8 cellular contexts compared by ENCODE assay signal in the genomic region with DNA sequence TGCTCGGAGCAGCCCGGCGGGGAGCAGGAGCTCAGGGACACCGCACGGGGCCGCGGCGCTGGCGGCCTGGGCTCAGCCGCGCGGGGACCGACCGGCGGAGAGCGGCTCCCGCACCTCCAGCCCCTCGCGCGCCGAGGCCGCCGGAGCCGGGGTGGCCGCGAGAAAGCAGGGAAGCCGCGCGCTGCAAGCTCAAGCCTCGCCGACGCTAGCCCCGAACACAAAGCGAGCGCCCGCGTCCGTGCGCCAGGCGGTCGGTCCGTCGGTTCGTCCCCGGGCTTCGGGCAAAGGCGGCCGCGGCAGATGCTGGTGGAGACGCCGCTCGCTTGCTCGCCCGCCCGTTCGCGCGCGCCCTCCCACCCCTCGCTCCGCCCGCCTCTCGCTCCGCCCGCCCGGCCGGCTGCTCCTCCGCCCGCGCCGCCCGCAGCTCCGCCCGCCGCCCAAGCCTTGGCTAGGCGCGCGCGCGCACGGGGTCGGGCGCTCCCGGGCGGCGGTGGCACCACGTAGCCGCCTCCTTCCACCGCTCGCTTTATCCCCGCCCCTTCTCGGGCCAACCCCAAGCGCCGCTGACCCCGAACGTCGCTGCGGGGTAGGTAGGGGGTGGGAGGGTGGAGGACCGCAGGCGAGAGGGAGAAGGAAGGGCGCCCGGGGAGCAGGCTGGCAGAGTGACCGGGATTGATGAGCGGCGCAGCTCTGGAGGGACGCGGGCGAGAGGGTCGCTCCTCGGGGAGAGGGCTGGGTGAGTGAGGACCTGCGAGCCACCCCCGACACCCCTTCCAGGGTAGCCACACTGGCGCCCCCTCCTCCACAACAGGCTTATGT. TPM values are rescaled to one million over a fixed set of nuclear protein-coding genes. Genes with fewer than 3 reads are reported as not detected.
DNase-seq lines count a peak whose midpoint lies in the region; ATAC-seq, FAIRE-seq and TF ChIP-seq lines count a peak whose summit lies in the region.

A gene (minus strand): TSS at position 325 of the 819 bp plus-strand sequence.

- peak within 1 kb of the TSS; percentile 91 for H3K4me3 ChIP-seq in GM23338
- peak within 1 kb of the TSS; percentile 49 to 68 (median 57) for H3K4me3 ChIP-seq in pancreas
- peak within 1 kb of the TSS; percentile 79 for H3K4me3 ChIP-seq in thymus (ENCODE audit: low read length)

- H3K27me3 ChIP-seq in GM23338 (ENCODE audit: insufficient read depth) (peaks cover 45% of the 10 kb centered on the region), pancreas (no peaks in the 10 kb centered on the region), thymus (ENCODE audit: control insufficient read depth, insufficient read depth) (no peaks in the 10 kb centered on the region)

- peak within 1 kb of the TSS; percentile 98 for H3K4me3 Mint-ChIP-seq in GM23338
- peak within 1 kb of the TSS; percentile 94 for H3K4me3 Mint-ChIP-seq in activated naive CD8-positive, alpha-beta T cell treated with anti-CD3 and anti-CD28 coated beads, Interleukin-2, amount 10 ng/mL, durations not matched to agents 7 days and 5 days

- POLR2A ChIA-PET in activated naive CD8-positive, alpha-beta T cell treated with anti-CD3 and anti-CD28 coated beads, Interleukin-2, amount 10 ng/mL, durations not matched to agents 7 days and 5 days (lab: Charles Lee): interaction anchor here (0.6 to 1.7 kb wide), 12 partner anchors 13 to 515 kb away, joined by 3 to 12 read pairs (median 4); a partner anchor contains a TSS

- H3K79me2 ChIP-seq in GM23338 (replicated peaks; ENCODE audit: insufficient read depth): peaks cover 40% of the 10 kb centered on the region

- peak; percentile 79 for DNase-seq in ELF-1 (ENCODE audit: low read depth, low spot score)
- DNase-seq in GM23338 (ENCODE audit: low spot score): peak; percentile 93
- peak; percentile 59 to 69 for DNase-seq in Kasumi-1 (lab: John Stamatoyannopoulos, UW)
- DNase-seq in T follicular helper cell (ENCODE audit: low read depth): peak; percentile 71
- DNase-seq in activated naive CD8-positive, alpha-beta T cell treated with anti-CD3 and anti-CD28 coated beads, Interleukin-2, amount 10 ng/mL, durations not matched to agents 7 days and 5 days: peak; percentile 90
- peak; percentile 88 for DNase-seq in Right ventricle myocardium inferior (ENCODE audit: missing footprints)
- DNase-seq in pancreas: peak; percentile 65 to 92 (median 75)

- peak within 1 kb of the TSS; percentile 12; the same call in 1 of the 2 replicates for H3K27ac Mint-ChIP-seq in GM23338
- peak within 1 kb of the TSS; percentile 77 for H3K27ac Mint-ChIP-seq in activated naive CD8-positive, alpha-beta T cell treated with anti-CD3 and anti-CD28 coated beads, Interleukin-2, amount 10 ng/mL, durations not matched to agents 7 days and 5 days

- no peaks in the 10 kb centered on the region for H3K9me2 ChIP-seq in GM23338 (ENCODE audit: insufficient read depth)

- H3F3A ChIP-seq in GM23338 (replicated peaks; ENCODE audit: low read depth): peaks cover 7% of the 10 kb centered on the region; the same call in 1 of the 2 replicates

- H2AFZ ChIP-seq in GM23338: peak within 1 kb of the TSS; percentile 97

- H3K27ac ChIP-seq in GM23338 (ENCODE audit: low read depth) (0 out of 2 replicates have a peak within 1 kb of the TSS, but pooled peaks have one; percentile 58), pancreas (no peak within 1 kb of the TSS), thymus (ENCODE audit: low read depth) (peak within 1 kb of the TSS; percentile 62)

- peaks cover 6% of the 10 kb centered on the region; the same call in 2 of the 3 replicates for H3K9me3 Mint-ChIP-seq in GM23338
- no peaks in the 10 kb centered on the region for H3K9me3 Mint-ChIP-seq in activated naive CD8-positive, alpha-beta T cell treated with anti-CD3 and anti-CD28 coated beads, Interleukin-2, amount 10 ng/mL, durations not matched to agents 7 days and 5 days

- TF ChIP-seq CTCF in GM23338 (conservative IDR thresholded peaks at IDR 0.05; ENCODE audit: low read depth in 2 of 2) (no peak), pancreas (IDR thresholded peaks at IDR 0.05) (no peak)

- peaks cover 58% of the 10 kb centered on the region for H3K4me1 ChIP-seq in GM23338 (ENCODE audit: insufficient read depth)
- H3K4me1 ChIP-seq in pancreas: peaks cover 10 to 11% (median 10%) of the 10 kb centered on the region in 3 donors
- H3K4me1 ChIP-seq in thymus (ENCODE audit: control insufficient read depth, insufficient read depth, low read length): peaks cover 19% of the 10 kb centered on the region

- peaks cover 26% of the 10 kb centered on the region for H3K27me3 Mint-ChIP-seq in GM23338 (ENCODE audit: insufficient read depth, low read depth, poor library complexity)
- no peaks in the 10 kb centered on the region for H3K27me3 Mint-ChIP-seq in activated naive CD8-positive, alpha-beta T cell treated with anti-CD3 and anti-CD28 coated beads, Interleukin-2, amount 10 ng/mL, durations not matched to agents 7 days and 5 days

- 0 to 1% methylated on average over 66 to 113 of the region's 113 CpGs for WGBS in pancreas, 2 donors
- WGBS in thymus: under 1% methylated on average over 113 of the region's 113 CpGs

- intact Hi-C loops in Right ventricle myocardium inferior (cut with DNase I): loop anchor here (1.0 kb wide), 1 partner anchor 191 kb away; no protein-coding TSS in a partner anchor
- intact Hi-C loops in pancreas (cut with DNase I): no loop called here

- H4K20me1 ChIP-seq in GM23338 (replicated peaks; ENCODE audit: insufficient read depth): no peaks in the 10 kb centered on the region

- no peaks in the 10 kb centered on the region for H3K36me3 ChIP-seq in GM23338 (ENCODE audit: insufficient read depth)
- no peaks in the 10 kb centered on the region for H3K36me3 ChIP-seq in pancreas
- no peaks in the 10 kb centered on the region for H3K36me3 ChIP-seq in thymus (ENCODE audit: control insufficient read depth, insufficient read depth)

- no peak for FAIRE-seq in pancreas (lab: Jason Lieb, UNC)

- H3K9me3 ChIP-seq in pancreas: no peaks in the 10 kb centered on the region
- H3K9me3 ChIP-seq in thymus (ENCODE audit: control insufficient read depth): no peaks in the 10 kb centered on the region

- peak; percentile 75 for ATAC-seq in GM23338
- ATAC-seq in activated naive CD8-positive, alpha-beta T cell treated with anti-CD3 and anti-CD28 coated beads, Interleukin-2, amount 10 ng/mL, durations not matched to agents 7 days and 5 days (ENCODE audit: low read depth): peak; percentile 72
- peak; percentile 96 for ATAC-seq in Right ventricle myocardium inferior
- ATAC-seq in pancreas: peak; percentile 90 to 95 (median 91)

- H3K4me1 Mint-ChIP-seq in GM23338: peaks cover 56% of the 10 kb centered on the region
- H3K4me1 Mint-ChIP-seq in activated naive CD8-positive, alpha-beta T cell treated with anti-CD3 and anti-CD28 coated beads, Interleukin-2, amount 10 ng/mL, durations not matched to agents 7 days and 5 days: peaks cover 67% of the 10 kb centered on the region

- peak within 1 kb of the TSS; percentile 98 for H3K4me2 ChIP-seq in GM23338

- peaks cover 6% of the 10 kb centered on the region for H3K36me3 Mint-ChIP-seq in GM23338 (ENCODE audit: low read depth)
- peaks cover 11% of the 10 kb centered on the region for H3K36me3 Mint-ChIP-seq in activated naive CD8-positive, alpha-beta T cell treated with anti-CD3 and anti-CD28 coated beads, Interleukin-2, amount 10 ng/mL, durations not matched to agents 7 days and 5 days

RNA-seq across cellular contexts. Expression of the gene that starts here (rescaled TPM):
- total RNA-seq in GM23338 (2014; rRNA removed; shearing (Covaris generic)): 21.5 and 24.6 TPM in 2 replicates
- polyA plus RNA-seq in GM23338 (2016; fragmentation: Nextera tagmentation; extraction: Ambion mirVana): 18.2 and 18.6 TPM in 2 replicates
- 10 to 100 TPM; 19.8 to 21.4 TPM for total RNA-seq in activated naive CD8-positive, alpha-beta T cell treated with anti-CD3 and anti-CD28 coated beads, Interleukin-2, amount 10 ng/mL, durations not matched to agents 7 days and 5 days
- 2.1 TPM for total RNA-seq in Right ventricle myocardium inferior
- 1 to 10 TPM in 4 of 6 donors, under 1 TPM in 2; 0.23 to 2.6 (median 1.5) TPM for total RNA-seq in pancreas
- polyA plus RNA-seq in pancreas: 1 to 10 TPM in 1 of 2 donors, under 1 TPM in 1; 0.99 to 1.1 TPM
- 4.7 TPM for polyA plus RNA-seq in thymus

Comparison
In these comparisons a context has a peak if more than half of its experiments do, and no peak if none do; other contexts are left out.
1. H3K27ac ChIP-seq: peak in GM23338 (single experiment) and thymus (single experiment); none in pancreas (0 of 4).
2. Peak in every context shown above with its lines, with median percentiles within 50 percentile points of each other: DNase-seq, ATAC-seq and H3K4me3 ChIP-seq.